ENCODE assay signal across 8 cellular contexts in genomic region chr6:53794073-53794719, GRCh38. TPM values are rescaled to one million over a fixed set of nuclear protein-coding genes. Genes with fewer than 3 reads are reported as not detected.
DNase-seq lines count a peak whose midpoint lies in the region; ATAC-seq and TF ChIP-seq lines count a peak whose summit lies in the region.

No MANE protein-coding gene starts in this region.

- H3K4me2 ChIP-seq in GM23248 (ENCODE audit: unreplicated experiment) (peak overlapping the region; percentile 78), SK-N-SH (peak overlapping the region; percentile 100)

- H3K27me3 ChIP-seq in GM23248 (replicated peaks; ENCODE audit: insufficient read depth) (no peaks in the 10 kb centered on the region), SK-N-SH (ENCODE audit: insufficient read depth) (peaks cover 26% of the 10 kb centered on the region; the same call in 1 of the 2 replicates), right cardiac atrium (ENCODE audit: control insufficient read depth, insufficient read depth) (no peaks in the 10 kb centered on the region), psoas muscle (ENCODE audit: insufficient read depth in 3 of 3, low read length in 2 of 3) (peaks cover 3 to 50% (median 5%) of the 10 kb centered on the region in 3 donors)

- H3K4me3 ChIP-seq in GM23248: peak overlapping the region; percentile 77
- H3K4me3 ChIP-seq in SK-N-SH (ENCODE audit: low read depth in 2 of 2, low read length in 1 of 2): peak overlapping the region; percentile 62 to 97
- H3K4me3 ChIP-seq in right cardiac atrium (ENCODE audit: low read length): peak overlapping the region; percentile 75
- peak overlapping the region; percentile 79 for H3K4me3 ChIP-seq in psoas muscle

- no peaks in the 10 kb centered on the region for H3K9me2 ChIP-seq in GM23248 (ENCODE audit: insufficient read depth)
- H3K9me2 ChIP-seq in SK-N-SH: no peaks in the 10 kb centered on the region

- H3K79me2 ChIP-seq in GM23248 (ENCODE audit: insufficient read depth): 0 out of 2 replicates have a peak, but pooled peaks cover 3% of the 10 kb centered on the region
- no peaks in the 10 kb centered on the region for H3K79me2 ChIP-seq in SK-N-SH (ENCODE audit: insufficient read depth)

- 0 out of 2 replicates have a peak, but pooled peaks have one; percentile 10 for TF ChIP-seq RAD21 in SK-N-SH (IDR thresholded peaks at IDR 0.05; ENCODE audit: low read length)

- H3K9me3 ChIP-seq in GM23248 (ENCODE audit: low read depth) (no peaks in the 10 kb centered on the region), KOPT-K1 (ENCODE audit: insufficient read depth, low read length, poor library complexity, severe bottlenecking) (peaks cover 6% of the 10 kb centered on the region), SK-N-SH (no peaks in the 10 kb centered on the region), right cardiac atrium (ENCODE audit: control insufficient read depth, low read length) (no peaks in the 10 kb centered on the region), psoas muscle (peaks cover 13% of the 10 kb centered on the region)

- peak overlapping the region; percentile 93 for H2AFZ ChIP-seq in GM23248
- peak overlapping the region; percentile 95 for H2AFZ ChIP-seq in SK-N-SH (ENCODE audit: low read depth)

- intact Hi-C loops in right cardiac atrium (cut with DNase I): loop anchor here (5.0 to 10.0 kb wide), 2 partner anchors 158 to 161 kb away; no protein-coding TSS in a partner anchor
- intact Hi-C loops in psoas muscle (cut with DNase I): loop anchor here in 1 of 2 donors (5.0 kb wide), 1 partner anchor 163 kb away; no protein-coding TSS in a partner anchor

- ATAC-seq in right cardiac atrium: peak; percentile 84 to 92
- ATAC-seq in psoas muscle: peak; percentile 36 to 70 (median 56)

- POLR2A ChIA-PET in SK-N-SH (lab: Yijun Ruan, JAX): interaction anchor here (0.6 kb wide), 1 partner anchor 142 kb away, joined by 3 read pairs; no protein-coding TSS in a partner anchor

- TF ChIP-seq EP300 in SK-N-SH (IDR thresholded peaks at IDR 0.05; ENCODE audit: borderline replicate concordance in 1 of 2, low read depth in 1 of 2, low read length in 1 of 2): no peak

- no peaks in the 10 kb centered on the region for H4K20me1 ChIP-seq in GM23248 (ENCODE audit: insufficient read depth)
- no peaks in the 10 kb centered on the region for H4K20me1 ChIP-seq in SK-N-SH (ENCODE audit: insufficient read depth)

- in situ Hi-C loops in GM23248 (cut with MboI): no loop called here

- peak; percentile 38 for TF ChIP-seq CTCF in SK-N-SH (IDR thresholded peaks at IDR 0.05)
- TF ChIP-seq CTCF in psoas muscle (IDR thresholded peaks at IDR 0.05): peak; percentile 19

- DNase-seq in GDM1 (lab: John Stamatoyannopoulos, UW) (peak; percentile 77), GM23248 (peak; percentile 92), SK-N-SH (peak; percentile 55), right cardiac atrium (peak; percentile 52 to 90 (median 79)), psoas muscle (peak; percentile 43 to 54), NCI-H1436 treated with DMSO at 0.1 percent for 48 hours (lab: John Stamatoyannopoulos, UW) (no peak)

- H3K36me3 ChIP-seq in GM23248 (ENCODE audit: low read depth) (no peaks in the 10 kb centered on the region), KOPT-K1 (ENCODE audit: insufficient read depth, low read length) (no peaks in the 10 kb centered on the region), SK-N-SH (replicated peaks in 1 of 2; ENCODE audit: control insufficient read depth in 1 of 2, insufficient read depth in 2 of 2, low read length in 1 of 2) (no peaks in the 10 kb centered on the region), psoas muscle (ENCODE audit: insufficient read depth in 1 of 2, low read depth in 1 of 2) (no peaks in the 10 kb centered on the region)

- H3K4me1 ChIP-seq in GM23248 (ENCODE audit: insufficient read depth) (peaks cover 9% of the 10 kb centered on the region; the same call in 1 of the 2 replicates), SK-N-SH (ENCODE audit: control insufficient read depth in 1 of 2, insufficient read depth in 2 of 2, low read depth in 1 of 2, low read length in 1 of 2) (peaks cover 0 to 20% of the 10 kb centered on the region in 2 experiments; a peak in 1 of 4 replicates), right cardiac atrium (ENCODE audit: control insufficient read depth, insufficient read depth, low read length) (no peaks in the 10 kb centered on the region), psoas muscle (peaks cover 4% of the 10 kb centered on the region)

- H3K9ac ChIP-seq in GM23248 (peak overlapping the region; percentile 84), SK-N-SH (peak overlapping the region; percentile 59; the same call in 1 of the 2 replicates)

- CTCF ChIA-PET in SK-N-SH (lab: Yijun Ruan, JAX): interaction anchor here (0.6 to 2.8 kb wide), 6 partner anchors 13 to 1025 kb away, joined by 3 to 8 read pairs (median 4); no protein-coding TSS in a partner anchor

- H3F3A ChIP-seq in GM23248 (ENCODE audit: insufficient read depth): no peaks in the 10 kb centered on the region
- peaks cover 4% of the 10 kb centered on the region for H3F3A ChIP-seq in SK-N-SH (replicated peaks; ENCODE audit: insufficient read depth)

- peak overlapping the region; percentile 69 for H3K27ac ChIP-seq in GM23248
- H3K27ac ChIP-seq in KOPT-K1 (ENCODE audit: low read depth, low read length, poor library complexity, severe bottlenecking): peak overlapping the region; percentile 83
- peak overlapping the region; percentile 18 to 48; a peak in 3 of 4 replicates for H3K27ac ChIP-seq in SK-N-SH (ENCODE audit: low read depth in 2 of 2, low read length in 1 of 2)
- H3K27ac ChIP-seq in angular gyrus (ENCODE audit: low read depth, low read length): peak overlapping the region; percentile 54
- peak overlapping the region; percentile 32 for H3K27ac ChIP-seq in right cardiac atrium (ENCODE audit: low read length)
- no peak overlapping the region for H3K27ac ChIP-seq in psoas muscle

- 1% methylated on average over 30 of the region's 30 CpGs for WGBS in GM23248 (ENCODE audit: low coverage in 1 of 2, low lambda C conversion rate in 2 of 2, missing lambda C conversion rate in 2 of 2), 2 experiments
- 1% methylated on average over 21 of the region's 30 CpGs for WGBS in SK-N-SH (ENCODE audit: low lambda C conversion rate)
- WGBS in right cardiac atrium: under 1% methylated on average over 30 of the region's 30 CpGs
- WGBS in psoas muscle, 3 donors: 0 to 1% (median 0%) methylated on average over 29 to 30 of the region's 30 CpGs

TF ChIP-seq in SK-N-SH, 30 proteins besides CTCF, POLR2A, EP300 and RAD21:
- TF ChIP-seq ELF1 (IDR thresholded peaks at IDR 0.05) (peak; percentile 46; the same call in 1 of the 2 replicates), USF1 (IDR thresholded peaks at IDR 0.05; ENCODE audit: borderline replicate concordance, low read depth) (no peak), EZH2phosphoT487 (IDR thresholded peaks at IDR 0.05; ENCODE audit: borderline replicate concordance, low read depth) (no peak), YY1 (IDR thresholded peaks at IDR 0.05; ENCODE audit: low read depth) (no peak), GABPA (IDR thresholded peaks at IDR 0.05; ENCODE audit: low read depth) (peak; percentile 59), MAX (IDR thresholded peaks at IDR 0.05; ENCODE audit: low read depth) (peak; percentile 7; the same call in 1 of the 2 replicates)

RNA-seq across cellular contexts. Expression of gene LRRC1, which starts 0.6 kb away (rescaled TPM):
- total RNA-seq in GM23248 (2014; rRNA removed; shearing (Covaris generic)): 1.8 and 5.6 TPM in 2 replicates
- polyA plus RNA-seq in GM23248 (2016; fragmentation: Nextera tagmentation; extraction: Ambion mirVana) (2.4 and 3.6 TPM in 2 replicates), SK-N-SH (2012; rRNA removed) (0.76 and 0.84 TPM in 2 replicates), right cardiac atrium (2.3 TPM), psoas muscle (under 1 TPM; 0.39 to 0.46 (median 0.44) TPM)
- polyA plus RNA-seq in SK-N-SH (2012; cell fraction: cytosol; rRNA removed): 0.71 and 0.85 TPM in 2 replicates
- polyA plus RNA-seq in SK-N-SH (2012; cell fraction: nucleus; rRNA removed): 1.7 and 2.0 TPM in 2 replicates
- total RNA-seq in right cardiac atrium (1 to 10 TPM; 1.9 to 3.6 (median 3.3) TPM), psoas muscle (1 to 10 TPM in 1 of 4 donors, under 1 TPM in 3; 0.42 to 1.1 (median 0.73) TPM)
